Comparison of ENCODE assay signal across 8 cellular contexts in genomic region chr5:41695920-41696582, GRCh38.
DNase-seq lines count a peak whose midpoint lies in the region; ATAC-seq and TF ChIP-seq lines count a peak whose summit lies in the region.

No MANE protein-coding gene starts in this region.

- H3K4me3 ChIP-seq in Jurkat, Clone E6-1 (ENCODE audit: low read length): no peak overlapping the region
- H3K4me3 ChIP-seq in fibroblast of lung (replicated peaks in 1 of 4; ENCODE audit: control extremely low read depth in 1 of 4, insufficient read depth in 1 of 4, low read depth in 3 of 4, low read length in 4 of 4): no peak overlapping the region
- no peak overlapping the region for H3K4me3 ChIP-seq in esophagus squamous epithelium

- H3K4me1 Mint-ChIP-seq in immature natural killer cell: no peaks in the 10 kb centered on the region

- H3K79me2 ChIP-seq in fibroblast of lung (ENCODE audit: control insufficient read depth, insufficient read depth, low read length): no peaks in the 10 kb centered on the region

- no peak overlapping the region for H3K4me2 ChIP-seq in fibroblast of lung (ENCODE audit: extremely low read depth, insufficient read depth, low read length)

- ATAC-seq in GM19463 (IDR thresholded peaks at IDR 0.05; ENCODE audit: unreplicated experiment) (peak; percentile 68), HG02840 (IDR thresholded peaks at IDR 0.05; ENCODE audit: low FRiP score, unreplicated experiment) (no peak)

- peaks cover 0 to 12% (median 2%) of the 10 kb centered on the region in 6 donors for H3K9me3 Mint-ChIP-seq in immature natural killer cell

- H3K4me1 ChIP-seq in fibroblast of lung (ENCODE audit: control insufficient read depth, extremely low read depth, insufficient read depth, low read length) (no peaks in the 10 kb centered on the region), esophagus squamous epithelium (no peaks in the 10 kb centered on the region)

- H3K9me3 ChIP-seq in fibroblast of lung (ENCODE audit: control insufficient read depth, insufficient read depth, low read depth, low read length): no peaks in the 10 kb centered on the region
- no peaks in the 10 kb centered on the region for H3K9me3 ChIP-seq in esophagus squamous epithelium

- H3K9ac ChIP-seq in fibroblast of lung (ENCODE audit: insufficient read depth, low read length): no peak overlapping the region

- intact Hi-C loops in cardiac septum (cut with DNase I) (no loop called here), esophagus squamous epithelium (cut with DNase I) (no loop called here)

- H3K36me3 ChIP-seq in fibroblast of lung (ENCODE audit: control insufficient read depth, insufficient read depth, low read length) (no peaks in the 10 kb centered on the region), esophagus squamous epithelium (no peaks in the 10 kb centered on the region)

- peak; percentile 29 for DNase-seq in ELR (ENCODE audit: low read depth)
- DNase-seq in Jurkat, Clone E6-1 (ENCODE audit: low read depth, low spot score): peak; percentile 19
- DNase-seq in fibroblast of lung (ENCODE audit: low read depth in 2 of 2): no peak
- DNase-seq in immature natural killer cell: no peak
- DNase-seq in cardiac septum (ENCODE audit: low spot score): no peak
- DNase-seq in esophagus squamous epithelium (lab: John Stamatoyannopoulos, UW): no peak

- no peak for TF ChIP-seq POLR2A in esophagus squamous epithelium (IDR thresholded peaks at IDR 0.05)

- WGBS in esophagus squamous epithelium, 2 donors: 77 to 82% methylated on average over 3 of the region's 3 CpGs

- no peak overlapping the region for H3K4me3 Mint-ChIP-seq in immature natural killer cell

- H3K27ac ChIP-seq in fibroblast of lung (ENCODE audit: insufficient read depth, low read length): no peak overlapping the region
- H3K27ac ChIP-seq in esophagus squamous epithelium: no peak overlapping the region

- H4K20me1 ChIP-seq in fibroblast of lung (ENCODE audit: control insufficient read depth, extremely low read depth, insufficient read depth, low read length): no peaks in the 10 kb centered on the region

- peaks cover 2 to 10% (median 4%) of the 10 kb centered on the region in 3 donors for H3K27me3 Mint-ChIP-seq in immature natural killer cell (ENCODE audit: low read depth in 3 of 3)

- H3K27me3 ChIP-seq in fibroblast of lung (ENCODE audit: control insufficient read depth, insufficient read depth, low read length) (no peaks in the 10 kb centered on the region), esophagus squamous epithelium (no peaks in the 10 kb centered on the region)

- no peak overlapping the region for H3K27ac Mint-ChIP-seq in immature natural killer cell

- H3K36me3 Mint-ChIP-seq in immature natural killer cell: no peaks in the 10 kb centered on the region

- TF ChIP-seq CTCF in fibroblast of lung (conservative IDR thresholded peaks at IDR 0.05 in 1 of 2, IDR thresholded peaks at IDR 0.05 in 1 of 2; ENCODE audit: low read depth in 1 of 2, low read length in 2 of 2) (peak; percentile 19 to 23), esophagus squamous epithelium (IDR thresholded peaks at IDR 0.05) (no peak)

- no peak overlapping the region for H2AFZ ChIP-seq in fibroblast of lung (ENCODE audit: low read length)

Comparison
In these comparisons a context has a peak if more than half of its experiments do, and no peak if none do; other contexts are left out.
1. DNase-seq: peak in ELR (single experiment) and Jurkat, Clone E6-1 (single experiment); none in fibroblast of lung (0 of 2), immature natural killer cell (0 of 3), cardiac septum (single experiment) and esophagus squamous epithelium (single experiment).
2. CTCF ChIP-seq: peak in fibroblast of lung (2 of 2); none in esophagus squamous epithelium (0 of 6).